Comparison of ENCODE assay signal across 10 cellular contexts in genomic region chr16:89308391-89309333, GRCh38.
DNase-seq lines count a peak whose midpoint lies in the region; ATAC-seq and TF ChIP-seq lines count a peak whose summit lies in the region.
"Had no signal": no experiment of that assay in that cellular context is flagged by ENCODE, and none has a peak within 500 bp of the region (broad histone marks: within the 10 kb centered on the region; RNA-seq: fewer than 3 reads in every experiment).

No MANE protein-coding gene starts in this region.

- no peak overlapping the region for H3K4me3 ChIP-seq in gastroesophageal sphincter

- peak; percentile 80 for ATAC-seq in activated CD8-positive, alpha-beta T cell treated with anti-CD3 and anti-CD28 coated beads for 36 hours
- no peak for ATAC-seq in gastroesophageal sphincter
- ATAC-seq in GM19395 (IDR thresholded peaks at IDR 0.05; ENCODE audit: unreplicated experiment): no peak

- CTCF ChIA-PET in activated CD8-positive, alpha-beta T cell treated with anti-CD3 and anti-CD28 coated beads for 36 hours (lab: Charles Lee): interaction anchor here (0.9 to 2.8 kb wide), 5 partner anchors 15 to 113 kb away, joined by 3 to 11 read pairs (median 3); no protein-coding TSS in a partner anchor

- H3K4me3 Mint-ChIP-seq in activated CD8-positive, alpha-beta T cell treated with anti-CD3 and anti-CD28 coated beads for 36 hours: no peak overlapping the region

- peaks cover 0 to 32% (median 0%) of the 10 kb centered on the region in 3 donors for H3K4me1 ChIP-seq in gastroesophageal sphincter

- WGBS in gastroesophageal sphincter (ENCODE audit: low coverage in 1 of 2), 2 donors: 84 to 100% methylated on average over 10 to 14 of the region's 30 CpGs

- TF ChIP-seq CTCF in activated CD8-positive, alpha-beta T cell treated with anti-CD3 and anti-CD28 coated beads for 36 hours (IDR thresholded peaks at IDR 0.05): peak; percentile 74
- peak in 3 of 4 experiments; percentile 10 to 50 (median 31) for TF ChIP-seq CTCF in gastroesophageal sphincter (IDR thresholded peaks at IDR 0.05)

- intact Hi-C loops in activated CD8-positive, alpha-beta T cell treated with anti-CD3 and anti-CD28 coated beads for 36 hours (cut with micrococcal nuclease): no loop called here

- H3K36me3 ChIP-seq in gastroesophageal sphincter: peaks cover 0 to 37% of the 10 kb centered on the region in 2 donors

- no peak for TF ChIP-seq POLR2A in gastroesophageal sphincter (IDR thresholded peaks at IDR 0.05)

- H3K27ac ChIP-seq in gastroesophageal sphincter (no peak overlapping the region), substantia nigra (ENCODE audit: low read depth, low read length, poor library complexity, severe bottlenecking) (peak overlapping the region; percentile 21)

- H3K27me3 ChIP-seq in gastroesophageal sphincter: no peaks in the 10 kb centered on the region

- H3K36me3 Mint-ChIP-seq in activated CD8-positive, alpha-beta T cell treated with anti-CD3 and anti-CD28 coated beads for 36 hours (ENCODE audit: low read depth): peaks cover 48% of the 10 kb centered on the region

- H3K27me3 Mint-ChIP-seq in activated CD8-positive, alpha-beta T cell treated with anti-CD3 and anti-CD28 coated beads for 36 hours: no peaks in the 10 kb centered on the region

- no peak for TF ChIP-seq EP300 in gastroesophageal sphincter (IDR thresholded peaks at IDR 0.05)

- POLR2A ChIA-PET in activated CD8-positive, alpha-beta T cell treated with anti-CD3 and anti-CD28 coated beads for 36 hours (lab: Charles Lee): interaction anchor here (0.9 kb wide), 1 partner anchor 482 kb away, joined by 4 read pairs; no protein-coding TSS in a partner anchor

- no peaks in the 10 kb centered on the region for H3K9me3 ChIP-seq in gastroesophageal sphincter

- peaks cover 53% of the 10 kb centered on the region for H3K4me1 Mint-ChIP-seq in activated CD8-positive, alpha-beta T cell treated with anti-CD3 and anti-CD28 coated beads for 36 hours (ENCODE audit: low read depth)

- H3K9me3 Mint-ChIP-seq in activated CD8-positive, alpha-beta T cell treated with anti-CD3 and anti-CD28 coated beads for 36 hours: no peaks in the 10 kb centered on the region

- H3K27ac Mint-ChIP-seq in activated CD8-positive, alpha-beta T cell treated with anti-CD3 and anti-CD28 coated beads for 36 hours: peak overlapping the region; percentile 64

- peak; percentile 73 for DNase-seq in activated CD8-positive, alpha-beta memory T cell treated with anti-CD3 and anti-CD28 coated beads for 24 hours
- no peak for DNase-seq in activated CD8-positive, alpha-beta memory T cell treated with anti-CD3 and anti-CD28 coated beads, Interleukin-2, amount 50 U/mL, for 48 hours
- DNase-seq in activated CD8-positive, alpha-beta T cell treated with anti-CD3 and anti-CD28 coated beads for 36 hours: peak; percentile 64
- DNase-seq in substantia nigra (lab: John Stamatoyannopoulos, UW) (peak in 1 of 49 donors; percentile 44), CD1c-positive myeloid dendritic cell (ENCODE audit: extremely low spot score) (no peak), NCI-H69 (lab: John Stamatoyannopoulos, UW) (no peak)
- DNase-seq: C1 segment of cervical spinal cord, nucleus accumbens had no signal

Comparison
In these comparisons a context has a peak if more than half of its experiments do, and no peak if none do; other contexts are left out.
1. DNase-seq: peak in activated CD8-positive, alpha-beta memory T cell treated with anti-CD3 and anti-CD28 coated beads for 24 hours (single experiment) and activated CD8-positive, alpha-beta T cell treated with anti-CD3 and anti-CD28 coated beads for 36 hours (single experiment); none in activated CD8-positive, alpha-beta memory T cell treated with anti-CD3 and anti-CD28 coated beads, Interleukin-2, amount 50 U/mL, for 48 hours (single experiment), CD1c-positive myeloid dendritic cell (single experiment) and NCI-H69 (single experiment).